ENCODE assay signal across 14 cellular contexts in genomic region chr1:26019641-26020315, GRCh38. TPM values are rescaled to one million over a fixed set of nuclear protein-coding genes. Genes with fewer than 3 reads are reported as not detected.
DNase-seq lines count a peak whose midpoint lies in the region; ATAC-seq and TF ChIP-seq lines count a peak whose summit lies in the region.
"Had no signal": no experiment of that assay in that cellular context is flagged by ENCODE, and none has a peak within 500 bp of the region (broad histone marks: within the 10 kb centered on the region; RNA-seq: fewer than 3 reads in every experiment).

No MANE protein-coding gene starts in this region.

- peak; percentile 88 for DNase-seq in EH (ENCODE audit: low read depth)
- DNase-seq in Kasumi-1 (lab: John Stamatoyannopoulos, UW) = peak; percentile 26 to 36
- DNase-seq in myocyte (ENCODE audit: low read depth) = peak; percentile 65
- no peak for DNase-seq in retina
- no peak for DNase-seq in suprapubic skin (ENCODE audit: low spot score in 2 of 2)
- no peak for DNase-seq in osteocyte (ENCODE audit: extremely low spot score, unreplicated experiment)
- DNase-seq: activated CD8-positive, alpha-beta memory T cell treated with anti-CD3 and anti-CD28 coated beads for 24 hours; Caco-2; MG63; NCI-H524 treated with DMSO at 0.1 percent for 48 hours; T-helper 17 cell had no signal

- H3K4me1 ChIP-seq in suprapubic skin = peaks cover 23% of the 10 kb centered on the region
- H3K4me1 ChIP-seq: Caco-2 had no signal

- no peak overlapping the region for H3K4me3 Mint-ChIP-seq in osteocyte (ENCODE audit: unreplicated experiment)
- H3K4me3 Mint-ChIP-seq: T-helper 17 cell had no signal

- H3K9me3 Mint-ChIP-seq in osteocyte (ENCODE audit: unreplicated experiment) = no peaks in the 10 kb centered on the region

- peaks cover 33% of the 10 kb centered on the region for H3K4me1 Mint-ChIP-seq in osteocyte (ENCODE audit: unreplicated experiment)
- H3K4me1 Mint-ChIP-seq: T-helper 17 cell had no signal

- no peak for TF ChIP-seq EP300 in suprapubic skin (IDR thresholded peaks at IDR 0.05)

- no peaks in the 10 kb centered on the region for H3K9me3 ChIP-seq in suprapubic skin
- H3K9me3 ChIP-seq: Caco-2, MG63 had no signal

- no peaks in the 10 kb centered on the region for H3K27me3 Mint-ChIP-seq in osteocyte (ENCODE audit: unreplicated experiment)

- no peak overlapping the region for H3K4me3 ChIP-seq in suprapubic skin
- H3K4me3 ChIP-seq: MG63 had no signal

- no peaks in the 10 kb centered on the region for H3K27me3 ChIP-seq in suprapubic skin
- H3K27me3 ChIP-seq: MG63 had no signal

- H3K27ac Mint-ChIP-seq in osteocyte (ENCODE audit: unreplicated experiment) = no peak overlapping the region
- H3K27ac Mint-ChIP-seq: T-helper 17 cell had no signal

- TF ChIP-seq POLR2A in suprapubic skin (IDR thresholded peaks at IDR 0.05) = no peak

- no peak for ATAC-seq in GM18907 (IDR thresholded peaks at IDR 0.05; ENCODE audit: unreplicated experiment)
- ATAC-seq: T-helper 17 cell had no signal

- H3K36me3 ChIP-seq in suprapubic skin = no peaks in the 10 kb centered on the region
- H3K36me3 ChIP-seq: MG63 had no signal

- H3K27ac ChIP-seq in angular gyrus (ENCODE audit: low read depth, low read length) (peak overlapping the region; percentile 7), suprapubic skin (no peak overlapping the region)

- H3K36me3 Mint-ChIP-seq in osteocyte (ENCODE audit: unreplicated experiment) = no peaks in the 10 kb centered on the region

- 74% methylated on average over 8 of the region's 8 CpGs for WGBS in suprapubic skin

- no peak for TF ChIP-seq CTCF in suprapubic skin (IDR thresholded peaks at IDR 0.05)
- TF ChIP-seq CTCF in osteocyte (IDR thresholded peaks at IDR 0.05) = no peak

RNA-seq across cellular contexts. Expression of gene EXTL1, which starts 1.8 kb away (rescaled TPM):
- total RNA-seq in myocyte (12.8 and 20.1 TPM in 2 replicates), suprapubic skin (1 to 10 TPM; 1.6 to 9.5 (median 4.2) TPM), osteocyte (0.30 and 0.34 TPM in 2 replicates)
- 56.8 TPM for polyA plus RNA-seq in myocyte (2012)
- total RNA-seq: endothelial cell of umbilical vein, T-helper 17 cell had no signal
- polyA plus RNA-seq: endothelial cell of umbilical vein had no signal

RNA-seq across cellular contexts. Expression of gene PAFAH2, which starts 21.9 kb away (rescaled TPM):
- total RNA-seq in myocyte (18.0 and 45.2 TPM in 2 replicates), suprapubic skin (10 to 100 TPM; 16.6 to 31.3 (median 20.0) TPM), osteocyte (8.4 and 10.4 TPM in 2 replicates)
- 19.3 TPM for polyA plus RNA-seq in myocyte (2012)

RNA-seq across cellular contexts. Expression of gene SLC30A2, which starts 26.1 kb away (rescaled TPM):
- total RNA-seq in myocyte (0.10 and 0.21 TPM in 2 replicates), suprapubic skin (1 to 10 TPM in 2 of 4 donors, under 1 TPM in 2; 0.15 to 2.0 (median 1.1) TPM), osteocyte (not detected in 2 replicates)
- polyA plus RNA-seq in myocyte (2012) = 0.54 TPM
- total RNA-seq: endothelial cell of umbilical vein, T-helper 17 cell had no signal
- polyA plus RNA-seq: endothelial cell of umbilical vein had no signal

RNA-seq across cellular contexts. Expression of gene TRIM63, which starts 47.7 kb away (rescaled TPM):
- total RNA-seq in myocyte (18.6 and 26.2 TPM in 2 replicates), suprapubic skin (1 to 10 TPM in 3 of 4 donors, under 1 TPM in 1; 0.42 to 2.4 (median 1.5) TPM), osteocyte (0.21 TPM in 1 of 2 replicates, not detected in the other)
- polyA plus RNA-seq in myocyte (2012) = 9.7 TPM
- total RNA-seq: Caco-2, endothelial cell of umbilical vein, T-helper 17 cell had no signal
- polyA plus RNA-seq: endothelial cell of umbilical vein had no signal

Comparison
In these comparisons a context has a peak if more than half of its experiments do, and no peak if none do; other contexts are left out.
1. DNase-seq: peak in EH (single experiment), Kasumi-1 (2 of 2) and myocyte (single experiment); none in retina (single experiment), suprapubic skin (0 of 2) and osteocyte (single experiment).